In genomic region chr3:47512416-47513124, GRCh38 we compare ENCODE assay signal across 8 cellular contexts. TPM values are rescaled to one million over a fixed set of nuclear protein-coding genes. Genes with fewer than 3 reads are reported as not detected.
DNase-seq lines count a peak whose midpoint lies in the region; ATAC-seq, FAIRE-seq and TF ChIP-seq lines count a peak whose summit lies in the region.

No MANE protein-coding gene starts in this region.

- H3K9me2 ChIP-seq in PC-3 (replicated peaks; ENCODE audit: low read length): no peaks in the 10 kb centered on the region

- peak overlapping the region; percentile 97 for H3K27ac Mint-ChIP-seq in activated naive CD4-positive, alpha-beta T cell treated with anti-CD3 and anti-CD28 coated beads for 36 hours

- H3K79me2 ChIP-seq in PC-3 (ENCODE audit: low read length) (peaks cover 30% of the 10 kb centered on the region), keratinocyte (ENCODE audit: control insufficient read depth, insufficient read depth, low read length) (peaks cover 21% of the 10 kb centered on the region)

- peak; percentile 1; the same call in 1 of the 2 replicates for ATAC-seq in PC-3

- H3K4me2 ChIP-seq in PC-3 (ENCODE audit: low read length) (peak overlapping the region; percentile 84), keratinocyte (ENCODE audit: control insufficient read depth, extremely low read depth, insufficient read depth, low read depth, low read length) (peak overlapping the region; percentile 95)

- intact Hi-C loops in activated naive CD4-positive, alpha-beta T cell treated with anti-CD3 and anti-CD28 coated beads for 36 hours (cut with micrococcal nuclease): loop anchor here (1.0 to 2.0 kb wide), 8 partner anchors 37 to 576 kb away; partner anchors contain the start of genes DHX30, KIF9, KLHL18 and NBEAL2
- intact Hi-C loops in PC-3 (cut with micrococcal nuclease): loop anchor here (1.0 to 5.0 kb wide), 3 partner anchors 91 to 290 kb away; partner anchors contain the start of genes DHX30 and SMARCC1

- H3K9me3 ChIP-seq in PC-3 (ENCODE audit: low read length) (no peaks in the 10 kb centered on the region), keratinocyte (ENCODE audit: control insufficient read depth, low read depth, low read length) (no peaks in the 10 kb centered on the region)

- H3K9ac ChIP-seq in PC-3 (ENCODE audit: low read length) (peak overlapping the region; percentile 92), keratinocyte (ENCODE audit: control insufficient read depth, extremely low read depth, insufficient read depth, low read length) (peak overlapping the region; percentile 83)

- H3K27me3 ChIP-seq in PC-3 (ENCODE audit: low read length): no peaks in the 10 kb centered on the region
- no peaks in the 10 kb centered on the region for H3K27me3 ChIP-seq in keratinocyte (ENCODE audit: control insufficient read depth, extremely low read depth, insufficient read depth, low read length)

- H3K4me3 ChIP-seq in PC-3 (ENCODE audit: low read length): peak overlapping the region; percentile 80
- H3K4me3 ChIP-seq in astrocyte of the spinal cord (ENCODE audit: low read depth, low read length): peak overlapping the region; percentile 66
- peak overlapping the region; percentile 63 to 86 (median 78) for H3K4me3 ChIP-seq in keratinocyte (ENCODE audit: control insufficient read depth in 2 of 3, extremely low read depth in 1 of 3, insufficient read depth in 2 of 3, low read depth in 1 of 3, low read length in 3 of 3)

- peak overlapping the region; percentile 88 for H3K27ac ChIP-seq in PC-3 (ENCODE audit: low read length)
- peak overlapping the region; percentile 87 for H3K27ac ChIP-seq in keratinocyte (ENCODE audit: control insufficient read depth, insufficient read depth, low read length)

- H2AFZ ChIP-seq in PC-3 (ENCODE audit: low read length): peak overlapping the region; percentile 94
- H2AFZ ChIP-seq in keratinocyte (ENCODE audit: control insufficient read depth, low read length): peak overlapping the region; percentile 87

- CTCF ChIA-PET in activated naive CD4-positive, alpha-beta T cell treated with anti-CD3 and anti-CD28 coated beads for 36 hours (lab: Charles Lee): interaction anchor here (0.7 to 2.4 kb wide), 3 partner anchors 10 to 538 kb away, joined by 3 to 11 read pairs (median 6); no protein-coding TSS in a partner anchor
- CTCF ChIA-PET in PC-3 (lab: Charles Lee): interaction anchor here (0.7 kb wide), 1 partner anchor 76 kb away, joined by 6 read pairs; no protein-coding TSS in a partner anchor

- dilution Hi-C loops in keratinocyte (cut with MboI; ENCODE audit: extremely low pct_ligation_motif_present, low sequenced_read_pairs): no loop called here

- TSS peak; percentile 48 for BruUV-seq in PC-3 (replicated peaks; lab: Mats Ljungman, UMichigan)

- no peaks in the 10 kb centered on the region for H3K9me1 ChIP-seq in keratinocyte (ENCODE audit: control insufficient read depth, extremely low read depth, insufficient read depth, low read length)

- FAIRE-seq in keratinocyte (lab: Jason Lieb, UNC): no peak

- no peak for TF ChIP-seq CTCF in PC-3 (conservative IDR thresholded peaks at IDR 0.05; ENCODE audit: low read depth, low read length)
- TF ChIP-seq CTCF in astrocyte of the spinal cord (IDR thresholded peaks at IDR 0.05; ENCODE audit: low read depth, low read length): no peak
- TF ChIP-seq CTCF in keratinocyte (optimal IDR thresholded peaks at IDR 0.05 in 1 of 3, IDR thresholded peaks at IDR 0.05 in 1 of 3, conservative IDR thresholded peaks at IDR 0.05 in 1 of 3; ENCODE audit: extremely low read depth in 1 of 3, insufficient read depth in 2 of 3, low read length in 3 of 3): no peak

- in situ Hi-C loops in astrocyte of the spinal cord (cut with HindIII; ENCODE audit: low sequenced_read_pairs): no loop called here

- H4K20me1 ChIP-seq in PC-3 (ENCODE audit: low read length) (no peaks in the 10 kb centered on the region), keratinocyte (ENCODE audit: control insufficient read depth, extremely low read depth, insufficient read depth, low read length) (no peaks in the 10 kb centered on the region)

- H3K4me1 Mint-ChIP-seq in activated naive CD4-positive, alpha-beta T cell treated with anti-CD3 and anti-CD28 coated beads for 36 hours (ENCODE audit: low read depth): peaks cover 15% of the 10 kb centered on the region

- no peaks in the 10 kb centered on the region for H3K27me3 Mint-ChIP-seq in activated naive CD4-positive, alpha-beta T cell treated with anti-CD3 and anti-CD28 coated beads for 36 hours (ENCODE audit: low read depth)

- peak overlapping the region; percentile 96 for H3K4me3 Mint-ChIP-seq in activated naive CD4-positive, alpha-beta T cell treated with anti-CD3 and anti-CD28 coated beads for 36 hours

- peak; percentile 44 for DNase-seq in activated naive CD4-positive, alpha-beta T cell treated with anti-CD3 and anti-CD28 coated beads for 36 hours
- DNase-seq in activated naive CD4-positive, alpha-beta T cell treated with Interleukin-2 at 50 U/mL for 16 hours: no peak
- DNase-seq in PC-3 (peak; percentile 17), astrocyte of the spinal cord (ENCODE audit: low read depth, low spot score) (peak; percentile 25), keratinocyte (ENCODE audit: low read depth, low spot score) (no peak), globus pallidus (ENCODE audit: low spot score) (no peak), NCI-H1436 treated with DMSO at 0.1 percent for 48 hours (lab: John Stamatoyannopoulos, UW) (no peak)
- peak; percentile 26 for DNase-seq in stimulated activated CD4-positive, alpha-beta T cell treated with anti-CD3 and anti-CD28 coated beads, Interleukin-15, amount 100 ng/mL, for 24 hours

- H3K9me3 Mint-ChIP-seq in activated naive CD4-positive, alpha-beta T cell treated with anti-CD3 and anti-CD28 coated beads for 36 hours: no peaks in the 10 kb centered on the region

- H3K36me3 Mint-ChIP-seq in activated naive CD4-positive, alpha-beta T cell treated with anti-CD3 and anti-CD28 coated beads for 36 hours (ENCODE audit: low read depth): peaks cover 19% of the 10 kb centered on the region

- H3K36me3 ChIP-seq in PC-3 (ENCODE audit: low read depth, low read length) (peaks cover 11% of the 10 kb centered on the region; the same call in 1 of the 2 replicates), keratinocyte (ENCODE audit: control insufficient read depth in 2 of 2, extremely low read depth in 1 of 2, insufficient read depth in 2 of 2, low read length in 2 of 2) (peaks cover 8 to 16% of the 10 kb centered on the region in 2 experiments)

- peaks cover 11% of the 10 kb centered on the region for H3K4me1 ChIP-seq in PC-3 (ENCODE audit: insufficient read depth, low read length)
- H3K4me1 ChIP-seq in keratinocyte (ENCODE audit: control insufficient read depth, extremely low read depth, insufficient read depth, low read length): peaks cover 7% of the 10 kb centered on the region

- peaks cover 4% of the 10 kb centered on the region for H3F3A ChIP-seq in PC-3 (ENCODE audit: low read length, unreplicated experiment)

- POLR2A ChIA-PET in PC-3 (lab: Charles Lee; ENCODE audit: unreplicated experiment): no interaction called here

RNA-seq across cellular contexts. Expression of gene ELP6, which starts 0.9 kb away (rescaled TPM):
- 10 to 100 TPM; 32.7 to 33.1 TPM for total RNA-seq in activated naive CD4-positive, alpha-beta T cell treated with anti-CD3 and anti-CD28 coated beads for 36 hours
- 64.5 and 97.9 TPM in 2 replicates for total RNA-seq in PC-3 (2014; rRNA removed)
- polyA plus RNA-seq in keratinocyte: 50.1 to 67.6 TPM (median 65.8 TPM) in 3 replicates
- polyA plus RNA-seq in keratinocyte (2011; ENCODE audit: low read depth): 14.0 TPM
- polyA plus RNA-seq in keratinocyte (2011; cell fraction: cytosol; rRNA removed): 29.3 and 35.0 TPM in 2 replicates
- 45.8 and 50.3 TPM in 2 replicates for polyA plus RNA-seq in keratinocyte (2011; cell fraction: nucleus; rRNA removed)
- 13.9 and 34.1 TPM in 2 replicates for polyA plus RNA-seq in keratinocyte (2012; ENCODE audit: low replicate concordance)
- 28.4 to 44.8 TPM (median 36.8 TPM) in 3 replicates for polyA minus RNA-seq in keratinocyte
- 25.9 TPM for polyA minus RNA-seq in keratinocyte (2011; cell fraction: cytosol; rRNA and poly(A)+ RNA removed)
- 25.0 and 39.9 TPM in 2 replicates for polyA minus RNA-seq in keratinocyte (2011; cell fraction: nucleus; rRNA and poly(A)+ RNA removed)

RNA-seq across cellular contexts. Expression of gene SCAP, which starts 36.8 kb away (rescaled TPM):
- total RNA-seq in activated naive CD4-positive, alpha-beta T cell treated with anti-CD3 and anti-CD28 coated beads for 36 hours: 10 to 100 TPM; 31.6 to 34.7 TPM
- total RNA-seq in PC-3 (2014; rRNA removed): 84.7 and 95.6 TPM in 2 replicates
- 17.7 to 21.5 TPM (median 18.5 TPM) in 3 replicates for polyA plus RNA-seq in keratinocyte
- polyA plus RNA-seq in keratinocyte (2011; ENCODE audit: low read depth): 16.6 TPM
- 11.3 and 12.5 TPM in 2 replicates for polyA plus RNA-seq in keratinocyte (2011; cell fraction: cytosol; rRNA removed)
- polyA plus RNA-seq in keratinocyte (2011; cell fraction: nucleus; rRNA removed): 51.5 and 60.3 TPM in 2 replicates
- polyA plus RNA-seq in keratinocyte (2012; ENCODE audit: low replicate concordance): 31.7 and 36.4 TPM in 2 replicates
- 69.4 to 123 TPM (median 73.6 TPM) in 3 replicates for polyA minus RNA-seq in keratinocyte
- polyA minus RNA-seq in keratinocyte (2011; cell fraction: cytosol; rRNA and poly(A)+ RNA removed): 41.4 TPM
- polyA minus RNA-seq in keratinocyte (2011; cell fraction: nucleus; rRNA and poly(A)+ RNA removed): 60.6 and 67.5 TPM in 2 replicates

Comparison
In these comparisons a context has a peak if more than half of its experiments do, and no peak if none do; other contexts are left out.
1. DNase-seq: peak in activated naive CD4-positive, alpha-beta T cell treated with anti-CD3 and anti-CD28 coated beads for 36 hours (single experiment), PC-3 (single experiment), astrocyte of the spinal cord (single experiment) and stimulated activated CD4-positive, alpha-beta T cell treated with anti-CD3 and anti-CD28 coated beads, Interleukin-15, amount 100 ng/mL, for 24 hours (single experiment); none in activated naive CD4-positive, alpha-beta T cell treated with Interleukin-2 at 50 U/mL for 16 hours (single experiment), keratinocyte (single experiment), globus pallidus (single experiment) and NCI-H1436 treated with DMSO at 0.1 percent for 48 hours (single experiment).
2. Peak in every context shown above with its lines, with median percentiles within 50 percentile points of each other: H3K4me3 ChIP-seq.